8 cellular contexts compared by ENCODE assay signal in genomic region chr4:106898621-106899230, GRCh38.
A peak's percentile ranks its signal among the peaks of the same experiment; 100 is the strongest.
DNase-seq lines count a peak whose midpoint lies in the region; ATAC-seq, FAIRE-seq and TF ChIP-seq lines count a peak whose summit lies in the region.

No MANE protein-coding gene starts in this region.

- peak; percentile 81 for ATAC-seq in GM18867 (IDR thresholded peaks at IDR 0.05; ENCODE audit: unreplicated experiment)
- peak; percentile 69 for ATAC-seq in HG03196 (IDR thresholded peaks at IDR 0.05; ENCODE audit: unreplicated experiment)
- peak; percentile 81 for ATAC-seq in PC-3
- ATAC-seq in GM19397 (IDR thresholded peaks at IDR 0.05; ENCODE audit: unreplicated experiment): no peak

- no peaks in the 10 kb centered on the region for H4K20me1 ChIP-seq in PC-3 (ENCODE audit: low read length)

- H3K4me3 ChIP-seq in PC-3 (ENCODE audit: low read length) (no peak overlapping the region), neutrophil (ENCODE audit: low read depth in 1 of 2, low read length in 1 of 2) (no peak overlapping the region)

- peak; percentile 53 for DNase-seq in DMS53 treated with DMSO at 0.1 percent for 48 hours (lab: John Stamatoyannopoulos, UW; ENCODE audit: unreplicated experiment)
- peak; percentile 68 for DNase-seq in PC-3
- no peak for DNase-seq in NCI-H146 (lab: John Stamatoyannopoulos, UW)

- no peak overlapping the region for H3K9ac ChIP-seq in PC-3 (ENCODE audit: low read length)

- no peaks in the 10 kb centered on the region for H3F3A ChIP-seq in PC-3 (ENCODE audit: low read length, unreplicated experiment)

- BruUV-seq in PC-3 (replicated peaks; lab: Mats Ljungman, UMichigan): no TSS peak

- no peaks in the 10 kb centered on the region for H3K79me2 ChIP-seq in PC-3 (ENCODE audit: low read length)

- H3K9me3 ChIP-seq in PC-3 (ENCODE audit: low read length) (no peaks in the 10 kb centered on the region), neutrophil (no peaks in the 10 kb centered on the region)

- TF ChIP-seq CTCF in PC-3 (conservative IDR thresholded peaks at IDR 0.05; ENCODE audit: low read depth, low read length) (peak; percentile 81), neutrophil (IDR thresholded peaks at IDR 0.05) (peak; percentile 19)

- H2AFZ ChIP-seq in PC-3 (ENCODE audit: low read length): no peak overlapping the region

- no peaks in the 10 kb centered on the region for H3K36me3 ChIP-seq in PC-3 (ENCODE audit: low read depth, low read length)
- H3K36me3 ChIP-seq in neutrophil: no peaks in the 10 kb centered on the region

- CTCF ChIA-PET in PC-3 (lab: Charles Lee): no interaction called here

- FAIRE-seq in endometrium (lab: Jason Lieb, UNC): peak; percentile 60

- H3K4me2 ChIP-seq in PC-3 (ENCODE audit: low read length): no peak overlapping the region

- H3K9me2 ChIP-seq in PC-3 (replicated peaks; ENCODE audit: low read length): no peaks in the 10 kb centered on the region

- H3K27me3 ChIP-seq in PC-3 (ENCODE audit: low read length) (no peaks in the 10 kb centered on the region), neutrophil (no peaks in the 10 kb centered on the region)

- H3K27ac ChIP-seq in PC-3 (ENCODE audit: low read length) (no peak overlapping the region), neutrophil (no peak overlapping the region)

- H3K4me1 ChIP-seq in PC-3 (ENCODE audit: insufficient read depth, low read length) (no peaks in the 10 kb centered on the region), neutrophil (ENCODE audit: control insufficient read depth in 1 of 2, insufficient read depth in 1 of 2, low read depth in 1 of 2, low read length in 1 of 2) (no peaks in the 10 kb centered on the region)

- intact Hi-C loops in PC-3 (cut with micrococcal nuclease): loop anchor here (2.0 kb wide), 3 partner anchors 80 to 632 kb away; no protein-coding TSS in a partner anchor

- POLR2A ChIA-PET in PC-3 (lab: Charles Lee; ENCODE audit: unreplicated experiment): interaction anchor here (0.6 kb wide), 2 partner anchors 29 to 80 kb away, joined by 4 read pairs; no protein-coding TSS in a partner anchor
